32 cellular contexts compared by ENCODE assay signal in genomic region chr19:5661483-5661882, GRCh38.
"Had no signal": no experiment of that assay in that cellular context is flagged by ENCODE, and none has a peak within 500 bp of the region (broad histone marks: within the 10 kb centered on the region; RNA-seq: fewer than 3 reads in every experiment).

No MANE protein-coding gene starts in this region.

- H3K4me1 ChIP-seq: breast epithelium, parathyroid adenoma, right atrium auricular region, testis, transverse colon had no signal

- H3K9me3 Mint-ChIP-seq: activated CD4-positive, alpha-beta memory T cell treated with anti-CD3 and anti-CD28 coated beads for 36 hours; activated CD4-positive, alpha-beta T cell treated with anti-CD3 and anti-CD28 coated beads, Interleukin-2, amount 10 ng/mL, durations not matched to agents 24 days and 14 days; activated naive CD8-positive, alpha-beta T cell treated with anti-CD3 and anti-CD28 coated beads, Interleukin-2, amount 50 U/mL, for 24 hours; activated T-cell treated with anti-CD3 and anti-CD28 coated beads, Interleukin-2, amount 50 U/mL, for 4 hours; activated T-helper 17 cell treated with anti-CD3 and anti-CD28 coated beads, Interleukin-2, amount 50 U/mL, for 72 hours; naive thymus-derived CD8-positive, alpha-beta T cell; neural crest cell; T-helper 1 cell treated with Interleukin-12 subunit alpha and Interleukin-12 subunit beta and Interleukin-4 antibody, amounts not matched to agents 30 μg/mL and 1 μg/mL, for 36 hours had no signal

- H2AFZ ChIP-seq: parathyroid adenoma had no signal

- H3K9ac ChIP-seq: parathyroid adenoma had no signal

- H3K27ac Mint-ChIP-seq: activated CD4-positive, alpha-beta memory T cell treated with anti-CD3 and anti-CD28 coated beads for 36 hours; activated CD4-positive, alpha-beta T cell treated with anti-CD3 and anti-CD28 coated beads, Interleukin-2, amount 10 ng/mL, durations not matched to agents 24 days and 14 days; activated naive CD8-positive, alpha-beta T cell treated with anti-CD3 and anti-CD28 coated beads, Interleukin-2, amount 50 U/mL, for 24 hours; activated T-helper 17 cell treated with anti-CD3 and anti-CD28 coated beads, Interleukin-2, amount 50 U/mL, for 72 hours; T-helper 1 cell treated with Interleukin-12 subunit alpha and Interleukin-12 subunit beta and Interleukin-4 antibody, amounts not matched to agents 30 μg/mL and 1 μg/mL, for 36 hours had no signal

- H3K4me3 Mint-ChIP-seq: activated CD4-positive, alpha-beta memory T cell treated with anti-CD3 and anti-CD28 coated beads for 36 hours; activated CD4-positive, alpha-beta T cell treated with anti-CD3 and anti-CD28 coated beads, Interleukin-2, amount 10 ng/mL, durations not matched to agents 24 days and 14 days; activated naive CD8-positive, alpha-beta T cell treated with anti-CD3 and anti-CD28 coated beads, Interleukin-2, amount 50 U/mL, for 24 hours; activated T-cell treated with anti-CD3 and anti-CD28 coated beads, Interleukin-2, amount 50 U/mL, for 4 hours; activated T-helper 17 cell treated with anti-CD3 and anti-CD28 coated beads, Interleukin-2, amount 50 U/mL, for 72 hours; naive thymus-derived CD8-positive, alpha-beta T cell; neural crest cell; T-helper 1 cell treated with Interleukin-12 subunit alpha and Interleukin-12 subunit beta and Interleukin-4 antibody, amounts not matched to agents 30 μg/mL and 1 μg/mL, for 36 hours had no signal

- H3K9me3 ChIP-seq: breast epithelium, right atrium auricular region, testis, transverse colon had no signal

- H3K27me3 Mint-ChIP-seq: activated CD4-positive, alpha-beta memory T cell treated with anti-CD3 and anti-CD28 coated beads for 36 hours; activated CD4-positive, alpha-beta T cell treated with anti-CD3 and anti-CD28 coated beads, Interleukin-2, amount 10 ng/mL, durations not matched to agents 24 days and 14 days; activated naive CD8-positive, alpha-beta T cell treated with anti-CD3 and anti-CD28 coated beads, Interleukin-2, amount 50 U/mL, for 24 hours; activated T-helper 17 cell treated with anti-CD3 and anti-CD28 coated beads, Interleukin-2, amount 50 U/mL, for 72 hours; naive thymus-derived CD8-positive, alpha-beta T cell had no signal

- H3K4me1 Mint-ChIP-seq: naive thymus-derived CD8-positive, alpha-beta T cell; neural crest cell had no signal

- H3K4me3 ChIP-seq: breast epithelium, right atrium auricular region, testis, transverse colon had no signal

- ATAC-seq: activated naive CD8-positive, alpha-beta T cell treated with anti-CD3 and anti-CD28 coated beads, Interleukin-2, amount 50 U/mL, for 24 hours; activated T-cell treated with anti-CD3 and anti-CD28 coated beads, Interleukin-2, amount 50 U/mL, for 4 hours; activated T-helper 17 cell treated with anti-CD3 and anti-CD28 coated beads, Interleukin-2, amount 50 U/mL, for 72 hours; left cardiac atrium; naive thymus-derived CD8-positive, alpha-beta T cell; stimulated activated naive CD8-positive, alpha-beta T cell treated with anti-CD3 and anti-CD28 coated beads, Interleukin-15, Interleukin-2, amounts not matched to agents 100 U/mL and 50 U/mL, for 24 hours had no signal

- H3K27me3 ChIP-seq: breast epithelium, right atrium auricular region, testis, transverse colon had no signal

- DNase-seq: activated CD4-positive, alpha-beta memory T cell treated with anti-CD3 and anti-CD28 coated beads for 36 hours; activated CD4-positive, alpha-beta T cell treated with anti-CD3 and anti-CD28 coated beads, Interleukin-2, amount 10 ng/mL, durations not matched to agents 24 days and 14 days; activated CD4-positive, CD25-positive, alpha-beta regulatory T cell treated with anti-CD3 and anti-CD28 coated beads, Interleukin-2, amount 50 U/mL, for 72 hours; activated CD8-positive, alpha-beta memory T cell treated with anti-CD3 and anti-CD28 coated beads, Interleukin-2, amount 50 U/mL, for 4 hours; activated gamma-delta T cell treated with Interleukin-2 at 50 U/mL for 16 hours; activated naive CD4-positive, alpha-beta T cell treated with anti-CD3 and anti-CD28 coated beads, Interleukin-2, amount 50 U/mL, for 16 hours; activated naive CD8-positive, alpha-beta T cell treated with anti-CD3 and anti-CD28 coated beads, Interleukin-2, amount 50 U/mL, for 24 hours; activated T-cell treated with anti-CD3 and anti-CD28 coated beads, Interleukin-2, amount 50 U/mL, for 4 hours; amygdala; central memory CD4-positive, alpha-beta T cell; dermis blood vessel endothelial cell; effector CD4-positive, alpha-beta T cell; left cardiac atrium; midbrain; occipital lobe; stimulated activated naive CD8-positive, alpha-beta T cell treated with anti-CD3 and anti-CD28 coated beads, Interleukin-15, Interleukin-2, amounts not matched to agents 100 U/mL and 50 U/mL, for 24 hours; T1000; testis; transverse colon; WERI-Rb-1 had no signal

- H3K27ac ChIP-seq: breast epithelium, epithelial cell of prostate, parathyroid adenoma, right atrium auricular region, testis, transverse colon, WERI-Rb-1 had no signal

- FAIRE-seq: colon, frontal cortex, islet of Langerhans, urothelium cell line had no signal
